8 cellular contexts compared by ENCODE assay signal in the genomic region with DNA sequence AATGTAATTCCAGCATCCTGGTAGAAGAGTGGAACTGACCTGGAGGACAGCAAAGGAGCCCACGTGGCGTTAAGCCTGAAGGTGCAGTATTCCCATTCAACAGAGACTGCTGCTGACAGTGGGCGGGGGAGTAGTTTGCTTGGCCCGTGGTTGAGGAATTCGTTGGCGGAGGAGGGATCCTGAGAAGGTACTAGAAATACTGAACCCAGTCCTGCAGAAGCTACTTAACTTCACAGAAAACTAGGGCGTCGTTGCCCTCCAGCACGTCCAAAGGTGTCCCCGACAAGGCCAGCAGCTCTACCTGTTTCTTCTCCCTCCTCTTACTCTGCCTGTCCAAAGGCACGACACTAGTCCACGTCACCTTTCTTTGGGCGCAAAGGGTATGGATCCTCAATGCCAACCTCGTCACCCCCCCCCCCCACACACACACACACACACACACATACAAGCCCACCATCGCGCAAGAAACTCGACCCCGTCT. TPM values are rescaled to one million over a fixed set of nuclear protein-coding genes. Genes with fewer than 3 reads are reported as not detected.
DNase-seq lines count a peak whose midpoint lies in the region; ATAC-seq and TF ChIP-seq lines count a peak whose summit lies in the region.

No MANE protein-coding gene starts in this region.

- H3K27me3 ChIP-seq in duodenal mucosa (ENCODE audit: control insufficient read depth in 1 of 2, insufficient read depth in 2 of 2, low read length in 2 of 2) (no peaks in the 10 kb centered on the region), suprapubic skin (no peaks in the 10 kb centered on the region)

- H3K27me3 Mint-ChIP-seq in memory B cell, result no peaks in the 10 kb centered on the region

- H3K4me3 ChIP-seq in duodenal mucosa (ENCODE audit: low read depth in 1 of 2, low read length in 2 of 2), result peak overlapping the region; percentile 88 to 91
- H3K4me3 ChIP-seq in suprapubic skin, result peak overlapping the region; percentile 79

- TF ChIP-seq EP300 in suprapubic skin (IDR thresholded peaks at IDR 0.05), result no peak

- 3% methylated on average over 8 of the region's 18 CpGs for WGBS in suprapubic skin

- no peak for TF ChIP-seq POLR2A in suprapubic skin (IDR thresholded peaks at IDR 0.05)

- H3K9me3 ChIP-seq in duodenal mucosa (ENCODE audit: control insufficient read depth in 1 of 2, low read length in 2 of 2) (no peaks in the 10 kb centered on the region), suprapubic skin (no peaks in the 10 kb centered on the region)

- TF ChIP-seq CTCF in suprapubic skin (IDR thresholded peaks at IDR 0.05), result no peak

- H3K4me3 Mint-ChIP-seq in memory B cell, result peak overlapping the region; percentile 94

- peaks cover 13% of the 10 kb centered on the region for H3K36me3 Mint-ChIP-seq in memory B cell

- peak overlapping the region; percentile 97 for H3K27ac Mint-ChIP-seq in memory B cell

- H3K9me3 Mint-ChIP-seq in memory B cell, result peaks cover 1% of the 10 kb centered on the region

- H3K4me1 ChIP-seq in duodenal mucosa (ENCODE audit: control insufficient read depth in 1 of 2, insufficient read depth in 2 of 2, low read length in 2 of 2) (peaks cover 31 to 41% of the 10 kb centered on the region in 2 donors), suprapubic skin (peaks cover 45% of the 10 kb centered on the region)

- ATAC-seq in HG02981 (IDR thresholded peaks at IDR 0.05; ENCODE audit: unreplicated experiment) (peak; percentile 3), memory B cell (ENCODE audit: low read depth) (peak; percentile 3)

- H3K27ac ChIP-seq in duodenal mucosa (ENCODE audit: low read depth, low read length), result peak overlapping the region; percentile 54
- H3K27ac ChIP-seq in suprapubic skin, result peak overlapping the region; percentile 94

- peaks cover 46% of the 10 kb centered on the region for H3K4me1 Mint-ChIP-seq in memory B cell

- DNase-seq in SIG-M5 treated with dmso at 0.1 percent for 504 hours (lab: John Stamatoyannopoulos, UW; ENCODE audit: unreplicated experiment), result peak; percentile 70
- no peak for DNase-seq in SIG-M5 (lab: John Stamatoyannopoulos, UW)
- DNase-seq in RPMI7951 (ENCODE audit: low read depth), result peak; percentile 17
- DNase-seq in memory B cell (ENCODE audit: low spot score in 2 of 2), result no peak
- DNase-seq in suprapubic skin (ENCODE audit: low spot score in 2 of 2), result no peak
- no peak for DNase-seq in DMS79 (lab: John Stamatoyannopoulos, UW)

- H3K9ac ChIP-seq in duodenal mucosa (ENCODE audit: low read depth in 1 of 2, low read length in 2 of 2), result peak overlapping the region; percentile 51 to 77

- H3K36me3 ChIP-seq in duodenal mucosa (ENCODE audit: control insufficient read depth in 1 of 2, insufficient read depth in 2 of 2, low read length in 2 of 2), result peaks cover 0 to 5% of the 10 kb centered on the region in 2 donors
- no peaks in the 10 kb centered on the region for H3K36me3 ChIP-seq in suprapubic skin

RNA-seq across cellular contexts. Expression of a gene that starts 0.3 kb away (rescaled TPM):
- total RNA-seq in RPMI7951 (2014; rRNA removed; shearing (Covaris generic)), result 11.6 and 14.1 TPM in 2 replicates
- 10 to 100 TPM in 1 of 4 donors, 1 to 10 TPM in 3; 6.4 to 13.1 (median 8.8) TPM for total RNA-seq in suprapubic skin

RNA-seq across cellular contexts. Expression of a gene that starts 0.5 kb away (rescaled TPM):
- total RNA-seq in RPMI7951 (2014; rRNA removed; shearing (Covaris generic)), result 10.8 and 13.7 TPM in 2 replicates
- total RNA-seq in suprapubic skin, result 10 to 100 TPM; 16.2 to 79.4 (median 22.0) TPM

RNA-seq across cellular contexts. Expression of a gene that starts 47.8 kb away (rescaled TPM):
- 188 and 222 TPM in 2 replicates for total RNA-seq in RPMI7951 (2014; rRNA removed; shearing (Covaris generic))
- 10 to 100 TPM; 43.9 to 75.8 (median 59.7) TPM for total RNA-seq in suprapubic skin

Comparison
In these comparisons a context has a peak if more than half of its experiments do, and no peak if none do; other contexts are left out.
1. DNase-seq: peak in SIG-M5 treated with dmso at 0.1 percent for 504 hours (single experiment) and RPMI7951 (single experiment); none in SIG-M5 (single experiment), memory B cell (0 of 2), suprapubic skin (0 of 2) and DMS79 (single experiment).